In genomic region chr3:62159693-62160092, GRCh38 we compare ENCODE assay signal across 14 cellular contexts.
DNase-seq lines count a peak whose midpoint lies in the region; ATAC-seq and TF ChIP-seq lines count a peak whose summit lies in the region.
"Had no signal": no experiment of that assay in that cellular context is flagged by ENCODE, and none has a peak within 500 bp of the region (broad histone marks: within the 10 kb centered on the region; RNA-seq: fewer than 3 reads in every experiment).

No MANE protein-coding gene starts in this region.

- H3K4me3 ChIP-seq in LNCaP clone FGC (ENCODE audit: low read depth, low read length): no peak overlapping the region
- H3K4me3 ChIP-seq in fibroblast of mammary gland (ENCODE audit: control insufficient read depth, low read depth, low read length): no peak overlapping the region
- peak overlapping the region in 1 of 2 donors; percentile 40 for H3K4me3 ChIP-seq in stomach smooth muscle (ENCODE audit: low read length in 2 of 2)
- no peak overlapping the region for H3K4me3 ChIP-seq in neuronal stem cell (ENCODE audit: low read length in 2 of 2)

- no peak overlapping the region for H3K4me2 ChIP-seq in neuronal stem cell (ENCODE audit: insufficient read depth, low read length, poor library complexity, severe bottlenecking)

- H3K27me3 ChIP-seq in stomach smooth muscle (ENCODE audit: control insufficient read depth in 1 of 2, insufficient read depth in 2 of 2, low read length in 2 of 2): no peaks in the 10 kb centered on the region
- no peaks in the 10 kb centered on the region for H3K27me3 ChIP-seq in neuronal stem cell (ENCODE audit: control insufficient read depth in 3 of 3, insufficient read depth in 3 of 3, low read depth in 1 of 3, low read length in 3 of 3)

- H3K4me3 Mint-ChIP-seq in HFFc6: no peak overlapping the region
- H3K4me3 Mint-ChIP-seq: stimulated activated naive CD8-positive, alpha-beta T cell treated with anti-CD3 and anti-CD28 coated beads, Interleukin-15, amount 100 ng/mL, for 72 hours had no signal

- H3K4me1 Mint-ChIP-seq in HFFc6 (ENCODE audit: low read depth): peaks cover 9% of the 10 kb centered on the region; the same call in 1 of the 2 replicates
- H3K4me1 Mint-ChIP-seq: stimulated activated naive CD8-positive, alpha-beta T cell treated with anti-CD3 and anti-CD28 coated beads, Interleukin-15, amount 100 ng/mL, for 72 hours had no signal

- no peak overlapping the region for H2BK15ac ChIP-seq in neuronal stem cell (ENCODE audit: low read length)

- H2BK5ac ChIP-seq in neuronal stem cell (ENCODE audit: low read length): no peak overlapping the region

- TF ChIP-seq CTCF in LNCaP clone FGC (IDR thresholded peaks at IDR 0.05; ENCODE audit: control insufficient read depth, extremely low read depth, insufficient read depth) (no peak), fibroblast of mammary gland (conservative IDR thresholded peaks at IDR 0.05; ENCODE audit: control insufficient read depth, insufficient read depth, low read depth, low read length) (no peak), GM10266 (IDR thresholded peaks at IDR 0.05; ENCODE audit: control insufficient read depth, insufficient read depth, low read depth, missing control alignments) (no peak), HFFc6 (IDR thresholded peaks at IDR 0.05) (no peak)

- no peak overlapping the region for H3K18ac ChIP-seq in neuronal stem cell (ENCODE audit: low read length)

- H2AFZ ChIP-seq in neuronal stem cell (ENCODE audit: low read length): no peak overlapping the region

- no peak overlapping the region for H3K14ac ChIP-seq in neuronal stem cell (ENCODE audit: low read length)

- no peak overlapping the region for H3K27ac Mint-ChIP-seq in HFFc6
- H3K27ac Mint-ChIP-seq: activated naive CD4-positive, alpha-beta T cell treated with anti-CD3 and anti-CD28 coated beads, Interleukin-2, amount 50 U/mL, for 72 hours; stimulated activated naive CD8-positive, alpha-beta T cell treated with anti-CD3 and anti-CD28 coated beads, Interleukin-15, amount 100 ng/mL, for 72 hours had no signal

- H4K91ac ChIP-seq in neuronal stem cell (ENCODE audit: low read depth, low read length, poor library complexity): no peak overlapping the region

- H3K36me3 Mint-ChIP-seq in HFFc6 (ENCODE audit: low read depth): peaks cover 14% of the 10 kb centered on the region
- H3K36me3 Mint-ChIP-seq: activated naive CD4-positive, alpha-beta T cell treated with anti-CD3 and anti-CD28 coated beads, Interleukin-2, amount 50 U/mL, for 72 hours had no signal

- H3K9me3 ChIP-seq in stomach smooth muscle (ENCODE audit: control insufficient read depth in 2 of 2, low read length in 2 of 2): no peaks in the 10 kb centered on the region
- H3K9me3 ChIP-seq in neuronal stem cell (replicated peaks in 1 of 2; ENCODE audit: control insufficient read depth in 2 of 2, insufficient read depth in 1 of 2, low read depth in 1 of 2, low read length in 2 of 2): no peaks in the 10 kb centered on the region

- no peaks in the 10 kb centered on the region for H3K9me3 Mint-ChIP-seq in HFFc6
- H3K9me3 Mint-ChIP-seq: stimulated activated naive CD8-positive, alpha-beta T cell treated with anti-CD3 and anti-CD28 coated beads, Interleukin-15, amount 100 ng/mL, for 72 hours had no signal

- peak overlapping the region; percentile 55 for H3K27ac ChIP-seq in stomach smooth muscle (ENCODE audit: low read length)
- H3K27ac ChIP-seq in neuronal stem cell (replicated peaks; ENCODE audit: low read length): no peak overlapping the region

- no peak overlapping the region for H2AK5ac ChIP-seq in neuronal stem cell (ENCODE audit: low read depth, low read length)

- H3K23ac ChIP-seq in neuronal stem cell (ENCODE audit: low read depth, low read length, poor library complexity): no peak overlapping the region

- ATAC-seq in HG02973 (IDR thresholded peaks at IDR 0.05; ENCODE audit: unreplicated experiment): no peak
- ATAC-seq: activated naive CD4-positive, alpha-beta T cell treated with anti-CD3 and anti-CD28 coated beads, Interleukin-2, amount 50 U/mL, for 72 hours; stimulated activated naive CD8-positive, alpha-beta T cell treated with anti-CD3 and anti-CD28 coated beads, Interleukin-15, amount 100 ng/mL, for 72 hours had no signal

- no peak overlapping the region for H2BK12ac ChIP-seq in neuronal stem cell (ENCODE audit: low read length)

- H3K79me1 ChIP-seq in neuronal stem cell (ENCODE audit: low read depth, low read length): no peaks in the 10 kb centered on the region

- peaks cover 2 to 5% of the 10 kb centered on the region in 2 donors for H3K36me3 ChIP-seq in stomach smooth muscle (ENCODE audit: control insufficient read depth in 2 of 2, insufficient read depth in 2 of 2, low read length in 2 of 2)
- peaks cover 0 to 2% of the 10 kb centered on the region in 2 donors for H3K36me3 ChIP-seq in neuronal stem cell (replicated peaks in 1 of 2; ENCODE audit: control insufficient read depth in 2 of 2, insufficient read depth in 2 of 2, low read length in 2 of 2)

- no peak overlapping the region for H4K8ac ChIP-seq in neuronal stem cell (ENCODE audit: low read depth, low read length)

- H2BK120ac ChIP-seq in neuronal stem cell (ENCODE audit: low read depth, low read length): no peak overlapping the region

- H3K27me3 Mint-ChIP-seq in HFFc6 (ENCODE audit: insufficient read depth): no peaks in the 10 kb centered on the region; the same call in 1 of the 2 replicates
- H3K27me3 Mint-ChIP-seq: stimulated activated naive CD8-positive, alpha-beta T cell treated with anti-CD3 and anti-CD28 coated beads, Interleukin-15, amount 100 ng/mL, for 72 hours had no signal

- no peak overlapping the region for H3K4ac ChIP-seq in neuronal stem cell (ENCODE audit: low read length)

- no CpG with 5 or more reads among the region's 6 CpGs for WGBS in neuronal stem cell (ENCODE audit: extremely low coverage in 2 of 2, insufficient read length in 2 of 2, insufficient replicate concordance in 1 of 2), 2 donors

- DNase-seq in LNCaP clone FGC (ENCODE audit: low read depth) (peak; percentile 56), fibroblast of mammary gland (ENCODE audit: low read depth) (peak; percentile 86), medulla oblongata (ENCODE audit: extremely low spot score) (peak; percentile 19), GM10266 (ENCODE audit: extremely low spot score) (no peak), neuronal stem cell (ENCODE audit: low spot score) (no peak), HFFc6 (no peak)
- DNase-seq: activated CD4-positive, alpha-beta T cell treated with anti-CD3 and anti-CD28 coated beads for 48 hours; Karpas-422; NCI-H2227 treated with DMSO at 0.1 percent for 48 hours; stimulated activated CD4-positive, alpha-beta T cell treated with anti-CD3 and anti-CD28 coated beads, Interleukin-1b, Interleukin-23, amount 100 ng/mL, for 48 hours; stimulated activated naive CD8-positive, alpha-beta T cell treated with anti-CD3 and anti-CD28 coated beads, Interleukin-15, amount 100 ng/mL, for 72 hours had no signal

- no peak overlapping the region for H3K9ac ChIP-seq in stomach smooth muscle (ENCODE audit: low read length in 2 of 2)
- no peak overlapping the region for H3K9ac ChIP-seq in neuronal stem cell (ENCODE audit: low read depth, low read length, poor library complexity)

- H3K4me1 ChIP-seq in stomach smooth muscle (ENCODE audit: control insufficient read depth, insufficient read depth, low read length) (peaks cover 17% of the 10 kb centered on the region), neuronal stem cell (ENCODE audit: control insufficient read depth in 2 of 2, insufficient read depth in 1 of 2, low read depth in 1 of 2, low read length in 2 of 2) (peaks cover 0 to under 1% of the 10 kb centered on the region in 2 donors)

Comparison
In these comparisons a context has a peak if more than half of its experiments do, and no peak if none do; other contexts are left out.
1. DNase-seq: peak in LNCaP clone FGC (single experiment), fibroblast of mammary gland (single experiment) and medulla oblongata (single experiment); none in GM10266 (single experiment), neuronal stem cell (single experiment) and HFFc6 (single experiment).